ENCODE assay signal across 25 cellular contexts in the genomic region with DNA sequence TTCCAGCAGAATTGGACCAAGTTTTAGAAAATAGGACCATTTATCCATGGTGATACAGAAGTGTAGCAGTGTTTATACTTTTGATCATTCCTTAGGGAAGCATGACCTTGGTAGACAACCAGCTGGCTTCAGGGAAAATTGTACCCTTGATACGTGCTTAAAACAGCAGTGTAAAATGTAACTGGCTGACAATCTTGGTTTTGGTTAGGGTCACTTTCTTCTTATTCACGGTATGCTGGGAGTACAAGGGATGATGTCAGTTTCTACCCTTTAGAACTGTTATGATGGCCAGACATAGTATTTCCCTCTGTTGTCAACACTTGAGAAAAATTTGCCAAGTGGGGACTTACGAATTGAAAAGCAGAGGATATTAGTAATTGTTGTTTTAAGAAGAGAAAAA.
DNase-seq lines count a peak whose midpoint lies in the region; ATAC-seq, FAIRE-seq and TF ChIP-seq lines count a peak whose summit lies in the region.
"Had no signal": no experiment of that assay in that cellular context is flagged by ENCODE, and none has a peak within 500 bp of the region (broad histone marks: within the 10 kb centered on the region; RNA-seq: fewer than 3 reads in every experiment).

No MANE protein-coding gene starts in this region.

- ATAC-seq in Right ventricle myocardium superior (ENCODE audit: poor library complexity) (peak; percentile 60), K562 (no peak), sciatic nerve (peak; percentile 78), GM18873 (IDR thresholded peaks at IDR 0.05; ENCODE audit: low FRiP score, unreplicated experiment) (no peak), GM21360 (IDR thresholded peaks at IDR 0.05; ENCODE audit: unreplicated experiment) (no peak)
- ATAC-seq: A549, HCT116 had no signal

- no peak overlapping the region for H3K4me2 ChIP-seq in K562 (ENCODE audit: insufficient read depth, low read length)
- H3K4me2 ChIP-seq: A549; BLaER1 treated with 17β-estradiol and CSF1 and Interleukin-3, amounts not matched to agents 10 nM and 100 nM had no signal

- H3K9me3 ChIP-seq in K562 (replicated peaks; ENCODE audit: control insufficient read depth, insufficient read depth, low read depth, low read length): no peaks in the 10 kb centered on the region
- H3K9me3 ChIP-seq: A549; BE2C; BLaER1 treated with 17β-estradiol and CSF1 and Interleukin-3, amounts not matched to agents 10 nM and 100 nM had no signal

- FAIRE-seq in D721Med (lab: Jason Lieb, UNC): peak; percentile 41
- peak; percentile 66 for FAIRE-seq in K562 (lab: Jason Lieb, UNC)
- FAIRE-seq: A549, GM12891, GM18507, H1 had no signal

- intact Hi-C loops in Right ventricle myocardium superior (cut with DNase I): no loop called here
- intact Hi-C loops in cardiac septum (cut with DNase I): no loop called here
- intact Hi-C loops in K562 (cut with micrococcal nuclease): no loop called here
- intact Hi-C loops in sciatic nerve (cut with DNase I): no loop called here

- no peaks in the 10 kb centered on the region for H3K4me1 ChIP-seq in K562 (replicated peaks in 1 of 2; ENCODE audit: control insufficient read depth in 2 of 2, insufficient read depth in 2 of 2, low read length in 2 of 2)
- H3K4me1 ChIP-seq: A549; BE2C; BLaER1 treated with 17β-estradiol and CSF1 and Interleukin-3, amounts not matched to agents 10 nM and 100 nM had no signal

- H3K4me3 ChIP-seq in K562: no peak overlapping the region
- H3K4me3 ChIP-seq: A549; BLaER1 treated with 17β-estradiol and CSF1 and Interleukin-3, amounts not matched to agents 10 nM and 100 nM; GM23248 had no signal

- H2AFZ ChIP-seq in K562 (ENCODE audit: low read depth, low read length): no peak overlapping the region
- H2AFZ ChIP-seq: GM23248 had no signal

- DNase-seq in Right ventricle myocardium superior (no peak), cardiac septum (ENCODE audit: low spot score) (no peak), D721Med (ENCODE audit: insufficient read length, low spot score) (no peak), K562 (ENCODE audit: extremely low read depth in 1 of 4, low spot score in 3 of 4) (no peak), sciatic nerve (ENCODE audit: low spot score) (no peak), NOMO-1 treated with DMSO at 0.1 percent for 48 hours (lab: John Stamatoyannopoulos, UW; ENCODE audit: unreplicated experiment) (no peak)
- DNase-seq: 8988T; ACHN; AML-193; BE2C; CD4-positive, alpha-beta T cell; CD8-positive, alpha-beta memory T cell; DMS53; DMS79 treated with DMSO at 0.1 percent for 48 hours; GF-D8; GM23248; H9 had no signal

- POLR2A ChIA-PET in K562 (lab: Yijun Ruan, JAX): no interaction called here

- H4K20me1 ChIP-seq in K562 (replicated peaks; ENCODE audit: control insufficient read depth, insufficient read depth, low read length): no peaks in the 10 kb centered on the region
- H4K20me1 ChIP-seq: BLaER1 treated with 17β-estradiol and CSF1 and Interleukin-3, amounts not matched to agents 10 nM and 100 nM had no signal

- no peak for TF ChIP-seq RAD21 in K562 (CRISPR knock-in tag; conservative IDR thresholded peaks at IDR 0.05 in 1 of 2, IDR thresholded peaks at IDR 0.05 in 1 of 2)

- no TSS peak for BruUV-seq in K562 (replicated peaks; lab: Mats Ljungman, UMichigan)

- no peaks in the 10 kb centered on the region for H3K9me1 ChIP-seq in K562 (ENCODE audit: control insufficient read depth, insufficient read depth, low read length)

- no peak for TF ChIP-seq POLR2A in K562 (conservative IDR thresholded peaks at IDR 0.05)

- CTCF ChIA-PET in K562 (lab: Yijun Ruan, JAX; ENCODE audit: low intra/inter-chr PET ratio): no interaction called here

- WGBS in K562 (ENCODE audit: insufficient coverage, low coverage, missing lambda C conversion rate): 53% methylated on average over 3 of the region's 3 CpGs

- H3K36me3 ChIP-seq in K562 (ENCODE audit: control insufficient read depth, insufficient read depth, low read length): no peaks in the 10 kb centered on the region
- H3K36me3 ChIP-seq: BE2C; BLaER1 treated with 17β-estradiol and CSF1 and Interleukin-3, amounts not matched to agents 10 nM and 100 nM had no signal

- in situ Hi-C loops in K562 (cut with MboI): no loop called here

- no peak for TF ChIP-seq EP300 in K562 (IDR thresholded peaks at IDR 0.05; ENCODE audit: low read length)

- TF ChIP-seq CTCF in D721Med (IDR thresholded peaks at IDR 0.05; ENCODE audit: insufficient read depth, missing control alignments): no peak
- TF ChIP-seq CTCF in K562 (IDR thresholded peaks at IDR 0.05 in 2 of 3, conservative IDR thresholded peaks at IDR 0.05 in 1 of 3; ENCODE audit: insufficient read depth in 2 of 3, low read depth in 1 of 3, low read length in 3 of 3): no peak

- no peaks in the 10 kb centered on the region for H3K27me3 ChIP-seq in K562 (ENCODE audit: control insufficient read depth in 2 of 2, insufficient read depth in 2 of 2, low read length in 2 of 2)
- H3K27me3 ChIP-seq: BE2C; BLaER1 treated with 17β-estradiol and CSF1 and Interleukin-3, amounts not matched to agents 10 nM and 100 nM had no signal

- no peaks in the 10 kb centered on the region for H3K79me2 ChIP-seq in K562 (ENCODE audit: control insufficient read depth, insufficient read depth, low read length)

- H3K9ac ChIP-seq in K562 (ENCODE audit: insufficient read depth in 1 of 2, low read depth in 2 of 2, low read length in 2 of 2): no peak overlapping the region
- H3K9ac ChIP-seq: BLaER1 treated with 17β-estradiol and CSF1 and Interleukin-3, amounts not matched to agents 10 nM and 100 nM; GM23248 had no signal

- H3K27ac ChIP-seq in K562 (ENCODE audit: extremely low read depth, low read depth, low read length): no peak overlapping the region
- H3K27ac ChIP-seq: A549; BLaER1 treated with 17β-estradiol and CSF1 and Interleukin-3, amounts not matched to agents 10 nM and 100 nM; GM23248 had no signal

TF ChIP-seq in K562, 482 proteins besides CTCF, POLR2A, EP300 and RAD21:
- TF ChIP-seq DLX4 (CRISPR knock-in tag; IDR thresholded peaks at IDR 0.05) (no peak), CBX1 (IDR thresholded peaks at IDR 0.05; ENCODE audit: low read depth) (no peak), GTF2F1 (IDR thresholded peaks at IDR 0.05; ENCODE audit: low read depth, low read length) (no peak), ZNF146 (CRISPR knock-in tag; IDR thresholded peaks at IDR 0.05; ENCODE audit: unreplicated experiment) (no peak), ETV6 (IDR thresholded peaks at IDR 0.05; ENCODE audit: borderline replicate concordance in 1 of 2, low read depth in 2 of 2, low read length in 1 of 2) (no peak), ETV6 (CRISPR knock-in tag; IDR thresholded peaks at IDR 0.05; ENCODE audit: borderline replicate concordance) (no peak), NFIC (IDR thresholded peaks at IDR 0.05) (no peak), KLF16 (IDR thresholded peaks at IDR 0.05) (no peak)
- TF ChIP-seq, protein P1, sequence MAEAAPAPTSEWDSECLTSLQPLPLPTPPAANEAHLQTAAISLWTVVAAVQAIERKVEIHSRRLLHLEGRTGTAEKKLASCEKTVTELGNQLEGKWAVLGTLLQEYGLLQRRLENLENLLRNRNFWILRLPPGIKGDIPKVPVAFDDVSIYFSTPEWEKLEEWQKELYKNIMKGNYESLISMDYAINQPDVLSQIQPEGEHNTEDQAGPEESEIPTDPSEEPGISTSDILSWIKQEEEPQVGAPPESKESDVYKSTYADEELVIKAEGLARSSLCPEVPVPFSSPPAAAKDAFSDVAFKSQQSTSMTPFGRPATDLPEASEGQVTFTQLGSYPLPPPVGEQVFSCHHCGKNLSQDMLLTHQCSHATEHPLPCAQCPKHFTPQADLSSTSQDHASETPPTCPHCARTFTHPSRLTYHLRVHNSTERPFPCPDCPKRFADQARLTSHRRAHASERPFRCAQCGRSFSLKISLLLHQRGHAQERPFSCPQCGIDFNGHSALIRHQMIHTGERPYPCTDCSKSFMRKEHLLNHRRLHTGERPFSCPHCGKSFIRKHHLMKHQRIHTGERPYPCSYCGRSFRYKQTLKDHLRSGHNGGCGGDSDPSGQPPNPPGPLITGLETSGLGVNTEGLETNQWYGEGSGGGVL (CRISPR knock-in tag; IDR thresholded peaks at IDR 0.05): no peak
- TF ChIP-seq, protein P2, sequence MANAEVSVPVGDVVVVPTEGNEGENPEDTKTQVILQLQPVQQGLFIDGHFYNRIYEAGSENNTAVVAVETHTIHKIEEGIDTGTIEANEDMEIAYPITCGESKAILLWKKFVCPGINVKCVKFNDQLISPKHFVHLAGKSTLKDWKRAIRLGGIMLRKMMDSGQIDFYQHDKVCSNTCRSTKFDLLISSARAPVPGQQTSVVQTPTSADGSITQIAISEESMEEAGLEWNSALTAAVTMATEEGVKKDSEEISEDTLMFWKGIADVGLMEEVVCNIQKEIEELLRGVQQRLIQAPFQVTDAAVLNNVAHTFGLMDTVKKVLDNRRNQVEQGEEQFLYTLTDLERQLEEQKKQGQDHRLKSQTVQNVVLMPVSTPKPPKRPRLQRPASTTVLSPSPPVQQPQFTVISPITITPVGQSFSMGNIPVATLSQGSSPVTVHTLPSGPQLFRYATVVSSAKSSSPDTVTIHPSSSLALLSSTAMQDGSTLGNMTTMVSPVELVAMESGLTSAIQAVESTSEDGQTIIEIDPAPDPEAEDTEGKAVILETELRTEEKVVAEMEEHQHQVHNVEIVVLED (CRISPR knock-in tag; IDR thresholded peaks at IDR 0.05): no peak

Comparison
In these comparisons a context has a peak if more than half of its experiments do, and no peak if none do; other contexts are left out.
1. ATAC-seq: peak in Right ventricle myocardium superior (single experiment) and sciatic nerve (single experiment); none in K562 (single experiment), GM18873 (single experiment) and GM21360 (single experiment).